1 cellular context compared by ENCODE assay signal in the genomic region with DNA sequence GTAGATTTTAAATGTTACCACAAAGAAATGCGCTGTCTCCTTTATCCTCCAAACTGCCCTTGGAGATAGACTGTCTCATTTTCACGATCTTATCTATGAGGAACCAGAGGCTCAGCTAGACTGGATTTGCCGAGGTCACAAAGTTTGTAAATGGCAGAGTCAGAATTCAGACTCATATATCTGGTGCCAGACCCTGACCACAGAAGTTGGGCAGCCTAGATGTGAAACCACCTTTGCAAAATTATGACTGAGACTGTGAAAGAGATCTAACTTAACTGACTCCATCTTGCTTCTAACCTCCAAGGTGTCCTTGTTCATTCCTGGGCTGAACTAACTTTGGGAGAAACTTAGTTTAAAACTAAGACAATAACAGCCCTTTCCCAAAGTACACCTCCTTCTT.
A peak's percentile ranks its signal among the peaks of the same experiment; 100 is the strongest.
TF ChIP-seq lines count a peak whose summit lies in the region.

No MANE protein-coding gene starts in this region.

TF ChIP-seq in K562, 482 proteins besides CTCF, POLR2A, EP300 and RAD21 (continues in another document):
- TF ChIP-seq NR3C1 (CRISPR knock-in tag; IDR thresholded peaks at IDR 0.05) (no peak), ZNF695 (CRISPR knock-in tag; IDR thresholded peaks at IDR 0.05) (no peak), MAFK (IDR thresholded peaks at IDR 0.05; ENCODE audit: low read length) (no peak), NFIX (CRISPR knock-in tag; IDR thresholded peaks at IDR 0.05; ENCODE audit: low read depth) (no peak), DMBX1 (CRISPR knock-in tag; IDR thresholded peaks at IDR 0.05; ENCODE audit: borderline replicate concordance) (no peak), POU5F1 (IDR thresholded peaks at IDR 0.05; ENCODE audit: borderline replicate concordance, low read depth, low read length, partially characterized antibody) (no peak), TEAD4 (IDR thresholded peaks at IDR 0.05; ENCODE audit: low read length) (peak; percentile 56; the same call in 1 of the 2 replicates), TEAD4 (CRISPR knock-in tag; IDR thresholded peaks at IDR 0.05; ENCODE audit: borderline replicate concordance) (no peak), L3MBTL2 (IDR thresholded peaks at IDR 0.05) (no peak), JUND (IDR thresholded peaks at IDR 0.05; ENCODE audit: borderline replicate concordance, low read depth, low read length) (0 out of 2 replicates have a peak, but pooled peaks have one; percentile 10), JUND (tag; IDR thresholded peaks at IDR 0.05; ENCODE audit: borderline replicate concordance, low read depth, low read length) (no peak; the same call in 2 of the 3 replicates), DPF2 (IDR thresholded peaks at IDR 0.05) (no peak)
- TF ChIP-seq, protein P1, sequence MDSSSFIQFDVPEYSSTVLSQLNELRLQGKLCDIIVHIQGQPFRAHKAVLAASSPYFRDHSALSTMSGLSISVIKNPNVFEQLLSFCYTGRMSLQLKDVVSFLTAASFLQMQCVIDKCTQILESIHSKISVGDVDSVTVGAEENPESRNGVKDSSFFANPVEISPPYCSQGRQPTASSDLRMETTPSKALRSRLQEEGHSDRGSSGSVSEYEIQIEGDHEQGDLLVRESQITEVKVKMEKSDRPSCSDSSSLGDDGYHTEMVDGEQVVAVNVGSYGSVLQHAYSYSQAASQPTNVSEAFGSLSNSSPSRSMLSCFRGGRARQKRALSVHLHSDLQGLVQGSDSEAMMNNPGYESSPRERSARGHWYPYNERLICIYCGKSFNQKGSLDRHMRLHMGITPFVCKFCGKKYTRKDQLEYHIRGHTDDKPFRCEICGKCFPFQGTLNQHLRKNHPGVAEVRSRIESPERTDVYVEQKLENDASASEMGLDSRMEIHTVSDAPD (CRISPR knock-in tag; IDR thresholded peaks at IDR 0.05): no peak
- TF ChIP-seq, protein P2, sequence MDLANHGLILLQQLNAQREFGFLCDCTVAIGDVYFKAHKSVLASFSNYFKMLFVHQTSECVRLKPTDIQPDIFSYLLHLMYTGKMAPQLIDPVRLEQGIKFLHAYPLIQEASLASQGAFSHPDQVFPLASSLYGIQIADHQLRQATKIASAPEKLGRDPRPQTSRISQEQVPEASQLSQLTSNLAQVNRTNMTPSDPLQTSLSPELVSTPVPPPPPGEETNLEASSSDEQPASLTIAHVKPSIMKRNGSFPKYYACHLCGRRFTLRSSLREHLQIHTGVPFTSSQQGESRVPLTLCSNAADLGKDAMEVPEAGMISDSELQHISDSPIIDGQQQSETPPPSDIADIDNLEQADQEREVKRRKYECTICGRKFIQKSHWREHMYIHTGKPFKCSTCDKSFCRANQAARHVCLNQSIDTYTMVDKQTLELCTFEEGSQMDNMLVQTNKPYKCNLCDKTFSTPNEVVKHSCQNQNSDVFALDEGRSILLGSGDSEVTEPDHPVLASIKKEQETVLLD (IDR thresholded peaks at IDR 0.05): no peak
- TF ChIP-seq, protein P3, sequence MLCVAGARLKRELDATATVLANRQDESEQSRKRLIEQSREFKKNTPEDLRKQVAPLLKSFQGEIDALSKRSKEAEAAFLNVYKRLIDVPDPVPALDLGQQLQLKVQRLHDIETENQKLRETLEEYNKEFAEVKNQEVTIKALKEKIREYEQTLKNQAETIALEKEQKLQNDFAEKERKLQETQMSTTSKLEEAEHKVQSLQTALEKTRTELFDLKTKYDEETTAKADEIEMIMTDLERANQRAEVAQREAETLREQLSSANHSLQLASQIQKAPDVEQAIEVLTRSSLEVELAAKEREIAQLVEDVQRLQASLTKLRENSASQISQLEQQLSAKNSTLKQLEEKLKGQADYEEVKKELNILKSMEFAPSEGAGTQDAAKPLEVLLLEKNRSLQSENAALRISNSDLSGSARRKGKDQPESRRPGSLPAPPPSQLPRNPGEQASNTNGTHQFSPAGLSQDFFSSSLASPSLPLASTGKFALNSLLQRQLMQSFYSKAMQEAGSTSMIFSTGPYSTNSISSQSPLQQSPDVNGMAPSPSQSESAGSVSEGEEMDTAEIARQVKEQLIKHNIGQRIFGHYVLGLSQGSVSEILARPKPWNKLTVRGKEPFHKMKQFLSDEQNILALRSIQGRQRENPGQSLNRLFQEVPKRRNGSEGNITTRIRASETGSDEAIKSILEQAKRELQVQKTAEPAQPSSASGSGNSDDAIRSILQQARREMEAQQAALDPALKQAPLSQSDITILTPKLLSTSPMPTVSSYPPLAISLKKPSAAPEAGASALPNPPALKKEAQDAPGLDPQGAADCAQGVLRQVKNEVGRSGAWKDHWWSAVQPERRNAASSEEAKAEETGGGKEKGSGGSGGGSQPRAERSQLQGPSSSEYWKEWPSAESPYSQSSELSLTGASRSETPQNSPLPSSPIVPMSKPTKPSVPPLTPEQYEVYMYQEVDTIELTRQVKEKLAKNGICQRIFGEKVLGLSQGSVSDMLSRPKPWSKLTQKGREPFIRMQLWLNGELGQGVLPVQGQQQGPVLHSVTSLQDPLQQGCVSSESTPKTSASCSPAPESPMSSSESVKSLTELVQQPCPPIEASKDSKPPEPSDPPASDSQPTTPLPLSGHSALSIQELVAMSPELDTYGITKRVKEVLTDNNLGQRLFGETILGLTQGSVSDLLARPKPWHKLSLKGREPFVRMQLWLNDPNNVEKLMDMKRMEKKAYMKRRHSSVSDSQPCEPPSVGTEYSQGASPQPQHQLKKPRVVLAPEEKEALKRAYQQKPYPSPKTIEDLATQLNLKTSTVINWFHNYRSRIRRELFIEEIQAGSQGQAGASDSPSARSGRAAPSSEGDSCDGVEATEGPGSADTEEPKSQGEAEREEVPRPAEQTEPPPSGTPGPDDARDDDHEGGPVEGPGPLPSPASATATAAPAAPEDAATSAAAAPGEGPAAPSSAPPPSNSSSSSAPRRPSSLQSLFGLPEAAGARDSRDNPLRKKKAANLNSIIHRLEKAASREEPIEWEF (CRISPR knock-in tag; IDR thresholded peaks at IDR 0.05): no peak
- TF ChIP-seq, protein P4, sequence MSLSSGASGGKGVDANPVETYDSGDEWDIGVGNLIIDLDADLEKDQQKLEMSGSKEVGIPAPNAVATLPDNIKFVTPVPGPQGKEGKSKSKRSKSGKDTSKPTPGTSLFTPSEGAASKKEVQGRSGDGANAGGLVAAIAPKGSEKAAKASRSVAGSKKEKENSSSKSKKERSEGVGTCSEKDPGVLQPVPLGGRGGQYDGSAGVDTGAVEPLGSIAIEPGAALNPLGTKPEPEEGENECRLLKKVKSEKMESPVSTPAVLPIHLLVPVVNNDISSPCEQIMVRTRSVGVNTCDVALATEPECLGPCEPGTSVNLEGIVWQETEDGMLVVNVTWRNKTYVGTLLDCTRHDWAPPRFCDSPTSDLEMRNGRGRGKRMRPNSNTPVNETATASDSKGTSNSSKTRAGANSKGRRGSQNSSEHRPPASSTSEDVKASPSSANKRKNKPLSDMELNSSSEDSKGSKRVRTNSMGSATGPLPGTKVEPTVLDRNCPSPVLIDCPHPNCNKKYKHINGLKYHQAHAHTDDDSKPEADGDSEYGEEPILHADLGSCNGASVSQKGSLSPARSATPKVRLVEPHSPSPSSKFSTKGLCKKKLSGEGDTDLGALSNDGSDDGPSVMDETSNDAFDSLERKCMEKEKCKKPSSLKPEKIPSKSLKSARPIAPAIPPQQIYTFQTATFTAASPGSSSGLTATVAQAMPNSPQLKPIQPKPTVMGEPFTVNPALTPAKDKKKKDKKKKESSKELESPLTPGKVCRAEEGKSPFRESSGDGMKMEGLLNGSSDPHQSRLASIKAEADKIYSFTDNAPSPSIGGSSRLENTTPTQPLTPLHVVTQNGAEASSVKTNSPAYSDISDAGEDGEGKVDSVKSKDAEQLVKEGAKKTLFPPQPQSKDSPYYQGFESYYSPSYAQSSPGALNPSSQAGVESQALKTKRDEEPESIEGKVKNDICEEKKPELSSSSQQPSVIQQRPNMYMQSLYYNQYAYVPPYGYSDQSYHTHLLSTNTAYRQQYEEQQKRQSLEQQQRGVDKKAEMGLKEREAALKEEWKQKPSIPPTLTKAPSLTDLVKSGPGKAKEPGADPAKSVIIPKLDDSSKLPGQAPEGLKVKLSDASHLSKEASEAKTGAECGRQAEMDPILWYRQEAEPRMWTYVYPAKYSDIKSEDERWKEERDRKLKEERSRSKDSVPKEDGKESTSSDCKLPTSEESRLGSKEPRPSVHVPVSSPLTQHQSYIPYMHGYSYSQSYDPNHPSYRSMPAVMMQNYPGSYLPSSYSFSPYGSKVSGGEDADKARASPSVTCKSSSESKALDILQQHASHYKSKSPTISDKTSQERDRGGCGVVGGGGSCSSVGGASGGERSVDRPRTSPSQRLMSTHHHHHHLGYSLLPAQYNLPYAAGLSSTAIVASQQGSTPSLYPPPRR (CRISPR knock-in tag; IDR thresholded peaks at IDR 0.05; ENCODE audit: borderline replicate concordance): no peak
- TF ChIP-seq, protein P5, sequence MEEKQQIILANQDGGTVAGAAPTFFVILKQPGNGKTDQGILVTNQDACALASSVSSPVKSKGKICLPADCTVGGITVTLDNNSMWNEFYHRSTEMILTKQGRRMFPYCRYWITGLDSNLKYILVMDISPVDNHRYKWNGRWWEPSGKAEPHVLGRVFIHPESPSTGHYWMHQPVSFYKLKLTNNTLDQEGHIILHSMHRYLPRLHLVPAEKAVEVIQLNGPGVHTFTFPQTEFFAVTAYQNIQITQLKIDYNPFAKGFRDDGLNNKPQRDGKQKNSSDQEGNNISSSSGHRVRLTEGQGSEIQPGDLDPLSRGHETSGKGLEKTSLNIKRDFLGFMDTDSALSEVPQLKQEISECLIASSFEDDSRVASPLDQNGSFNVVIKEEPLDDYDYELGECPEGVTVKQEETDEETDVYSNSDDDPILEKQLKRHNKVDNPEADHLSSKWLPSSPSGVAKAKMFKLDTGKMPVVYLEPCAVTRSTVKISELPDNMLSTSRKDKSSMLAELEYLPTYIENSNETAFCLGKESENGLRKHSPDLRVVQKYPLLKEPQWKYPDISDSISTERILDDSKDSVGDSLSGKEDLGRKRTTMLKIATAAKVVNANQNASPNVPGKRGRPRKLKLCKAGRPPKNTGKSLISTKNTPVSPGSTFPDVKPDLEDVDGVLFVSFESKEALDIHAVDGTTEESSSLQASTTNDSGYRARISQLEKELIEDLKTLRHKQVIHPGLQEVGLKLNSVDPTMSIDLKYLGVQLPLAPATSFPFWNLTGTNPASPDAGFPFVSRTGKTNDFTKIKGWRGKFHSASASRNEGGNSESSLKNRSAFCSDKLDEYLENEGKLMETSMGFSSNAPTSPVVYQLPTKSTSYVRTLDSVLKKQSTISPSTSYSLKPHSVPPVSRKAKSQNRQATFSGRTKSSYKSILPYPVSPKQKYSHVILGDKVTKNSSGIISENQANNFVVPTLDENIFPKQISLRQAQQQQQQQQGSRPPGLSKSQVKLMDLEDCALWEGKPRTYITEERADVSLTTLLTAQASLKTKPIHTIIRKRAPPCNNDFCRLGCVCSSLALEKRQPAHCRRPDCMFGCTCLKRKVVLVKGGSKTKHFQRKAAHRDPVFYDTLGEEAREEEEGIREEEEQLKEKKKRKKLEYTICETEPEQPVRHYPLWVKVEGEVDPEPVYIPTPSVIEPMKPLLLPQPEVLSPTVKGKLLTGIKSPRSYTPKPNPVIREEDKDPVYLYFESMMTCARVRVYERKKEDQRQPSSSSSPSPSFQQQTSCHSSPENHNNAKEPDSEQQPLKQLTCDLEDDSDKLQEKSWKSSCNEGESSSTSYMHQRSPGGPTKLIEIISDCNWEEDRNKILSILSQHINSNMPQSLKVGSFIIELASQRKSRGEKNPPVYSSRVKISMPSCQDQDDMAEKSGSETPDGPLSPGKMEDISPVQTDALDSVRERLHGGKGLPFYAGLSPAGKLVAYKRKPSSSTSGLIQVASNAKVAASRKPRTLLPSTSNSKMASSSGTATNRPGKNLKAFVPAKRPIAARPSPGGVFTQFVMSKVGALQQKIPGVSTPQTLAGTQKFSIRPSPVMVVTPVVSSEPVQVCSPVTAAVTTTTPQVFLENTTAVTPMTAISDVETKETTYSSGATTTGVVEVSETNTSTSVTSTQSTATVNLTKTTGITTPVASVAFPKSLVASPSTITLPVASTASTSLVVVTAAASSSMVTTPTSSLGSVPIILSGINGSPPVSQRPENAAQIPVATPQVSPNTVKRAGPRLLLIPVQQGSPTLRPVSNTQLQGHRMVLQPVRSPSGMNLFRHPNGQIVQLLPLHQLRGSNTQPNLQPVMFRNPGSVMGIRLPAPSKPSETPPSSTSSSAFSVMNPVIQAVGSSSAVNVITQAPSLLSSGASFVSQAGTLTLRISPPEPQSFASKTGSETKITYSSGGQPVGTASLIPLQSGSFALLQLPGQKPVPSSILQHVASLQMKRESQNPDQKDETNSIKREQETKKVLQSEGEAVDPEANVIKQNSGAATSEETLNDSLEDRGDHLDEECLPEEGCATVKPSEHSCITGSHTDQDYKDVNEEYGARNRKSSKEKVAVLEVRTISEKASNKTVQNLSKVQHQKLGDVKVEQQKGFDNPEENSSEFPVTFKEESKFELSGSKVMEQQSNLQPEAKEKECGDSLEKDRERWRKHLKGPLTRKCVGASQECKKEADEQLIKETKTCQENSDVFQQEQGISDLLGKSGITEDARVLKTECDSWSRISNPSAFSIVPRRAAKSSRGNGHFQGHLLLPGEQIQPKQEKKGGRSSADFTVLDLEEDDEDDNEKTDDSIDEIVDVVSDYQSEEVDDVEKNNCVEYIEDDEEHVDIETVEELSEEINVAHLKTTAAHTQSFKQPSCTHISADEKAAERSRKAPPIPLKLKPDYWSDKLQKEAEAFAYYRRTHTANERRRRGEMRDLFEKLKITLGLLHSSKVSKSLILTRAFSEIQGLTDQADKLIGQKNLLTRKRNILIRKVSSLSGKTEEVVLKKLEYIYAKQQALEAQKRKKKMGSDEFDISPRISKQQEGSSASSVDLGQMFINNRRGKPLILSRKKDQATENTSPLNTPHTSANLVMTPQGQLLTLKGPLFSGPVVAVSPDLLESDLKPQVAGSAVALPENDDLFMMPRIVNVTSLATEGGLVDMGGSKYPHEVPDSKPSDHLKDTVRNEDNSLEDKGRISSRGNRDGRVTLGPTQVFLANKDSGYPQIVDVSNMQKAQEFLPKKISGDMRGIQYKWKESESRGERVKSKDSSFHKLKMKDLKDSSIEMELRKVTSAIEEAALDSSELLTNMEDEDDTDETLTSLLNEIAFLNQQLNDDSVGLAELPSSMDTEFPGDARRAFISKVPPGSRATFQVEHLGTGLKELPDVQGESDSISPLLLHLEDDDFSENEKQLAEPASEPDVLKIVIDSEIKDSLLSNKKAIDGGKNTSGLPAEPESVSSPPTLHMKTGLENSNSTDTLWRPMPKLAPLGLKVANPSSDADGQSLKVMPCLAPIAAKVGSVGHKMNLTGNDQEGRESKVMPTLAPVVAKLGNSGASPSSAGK (IDR thresholded peaks at IDR 0.05): no peak
- TF ChIP-seq, protein P6, sequence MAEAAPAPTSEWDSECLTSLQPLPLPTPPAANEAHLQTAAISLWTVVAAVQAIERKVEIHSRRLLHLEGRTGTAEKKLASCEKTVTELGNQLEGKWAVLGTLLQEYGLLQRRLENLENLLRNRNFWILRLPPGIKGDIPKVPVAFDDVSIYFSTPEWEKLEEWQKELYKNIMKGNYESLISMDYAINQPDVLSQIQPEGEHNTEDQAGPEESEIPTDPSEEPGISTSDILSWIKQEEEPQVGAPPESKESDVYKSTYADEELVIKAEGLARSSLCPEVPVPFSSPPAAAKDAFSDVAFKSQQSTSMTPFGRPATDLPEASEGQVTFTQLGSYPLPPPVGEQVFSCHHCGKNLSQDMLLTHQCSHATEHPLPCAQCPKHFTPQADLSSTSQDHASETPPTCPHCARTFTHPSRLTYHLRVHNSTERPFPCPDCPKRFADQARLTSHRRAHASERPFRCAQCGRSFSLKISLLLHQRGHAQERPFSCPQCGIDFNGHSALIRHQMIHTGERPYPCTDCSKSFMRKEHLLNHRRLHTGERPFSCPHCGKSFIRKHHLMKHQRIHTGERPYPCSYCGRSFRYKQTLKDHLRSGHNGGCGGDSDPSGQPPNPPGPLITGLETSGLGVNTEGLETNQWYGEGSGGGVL (CRISPR knock-in tag; IDR thresholded peaks at IDR 0.05): no peak
- TF ChIP-seq, protein P7, sequence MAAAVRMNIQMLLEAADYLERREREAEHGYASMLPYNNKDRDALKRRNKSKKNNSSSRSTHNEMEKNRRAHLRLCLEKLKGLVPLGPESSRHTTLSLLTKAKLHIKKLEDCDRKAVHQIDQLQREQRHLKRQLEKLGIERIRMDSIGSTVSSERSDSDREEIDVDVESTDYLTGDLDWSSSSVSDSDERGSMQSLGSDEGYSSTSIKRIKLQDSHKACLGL (CRISPR knock-in tag; IDR thresholded peaks at IDR 0.05; ENCODE audit: borderline replicate concordance, poor library complexity, severe bottlenecking): no peak
